Comparison of ENCODE assay signal across 22 cellular contexts in genomic region chr20:8536219-8536618, GRCh38.
"Had no signal": no experiment of that assay in that cellular context is flagged by ENCODE, and none has a peak within 500 bp of the region (broad histone marks: within the 10 kb centered on the region; RNA-seq: fewer than 3 reads in every experiment).

No MANE protein-coding gene starts in this region.

- H3K4me1 ChIP-seq: lower lobe of right lung, pancreas, transverse colon had no signal

- ATAC-seq: effector memory CD8-positive, alpha-beta T cell; lower lobe of right lung; pancreas; right cardiac atrium had no signal

- H3K27ac Mint-ChIP-seq: effector memory CD8-positive, alpha-beta T cell; nephron; progenitor cell of endocrine pancreas had no signal

- H3K36me3 Mint-ChIP-seq: naive B cell had no signal

- H3K9me3 ChIP-seq: esophagus muscularis mucosa, left ventricle myocardium inferior, lower lobe of right lung, pancreas, stomach, thoracic aorta, transverse colon had no signal

- H3K27me3 ChIP-seq: esophagus muscularis mucosa, pancreas, stomach, transverse colon had no signal

- H3K27me3 Mint-ChIP-seq: effector memory CD8-positive, alpha-beta T cell; naive B cell; progenitor cell of endocrine pancreas had no signal

- H3K36me3 ChIP-seq: esophagus muscularis mucosa, left ventricle myocardium inferior, lower lobe of right lung, pancreas, stomach, thoracic aorta, transverse colon had no signal

- DNase-seq: cortex of kidney; effector memory CD8-positive, alpha-beta T cell; immature natural killer cell; left ventricle myocardium inferior; lower lobe of right lung; mesenchymal stem cell; midbrain; naive B cell; occipital lobe; pancreas; right cardiac atrium; small intestine; stimulated activated CD4-positive, alpha-beta T cell treated with anti-CD3 and anti-CD28 coated beads, Interleukin-12 subunit alpha, Interleukin-12 subunit beta, amount 100 ng/mL, for 4 hours; stimulated activated naive CD4-positive, alpha-beta T cell; stomach; substantia nigra; transverse colon had no signal

- H3K4me3 Mint-ChIP-seq: effector memory CD8-positive, alpha-beta T cell; immature natural killer cell; nephron had no signal

- H3K9me3 Mint-ChIP-seq: effector memory CD8-positive, alpha-beta T cell; immature natural killer cell; naive B cell had no signal

- H3K27ac ChIP-seq: epithelial cell of prostate, esophagus muscularis mucosa, left ventricle myocardium inferior, lower lobe of right lung, pancreas, stomach, thoracic aorta, transverse colon had no signal

- H3K4me3 ChIP-seq: esophagus muscularis mucosa, left ventricle myocardium inferior, lower lobe of right lung, pancreas, stomach, thoracic aorta, transverse colon had no signal
